ENCODE assay signal across 13 cellular contexts in genomic region chr16:81470796-81471636, GRCh38. TPM values are rescaled to one million over a fixed set of nuclear protein-coding genes. Genes with fewer than 3 reads are reported as not detected.
A peak's percentile ranks its signal among the peaks of the same experiment; 100 is the strongest.
DNase-seq lines count a peak whose midpoint lies in the region; ATAC-seq and TF ChIP-seq lines count a peak whose summit lies in the region.
"Had no signal": no experiment of that assay in that cellular context is flagged by ENCODE, and none has a peak within 500 bp of the region (broad histone marks: within the 10 kb centered on the region; RNA-seq: fewer than 3 reads in every experiment).

No MANE protein-coding gene starts in this region.

- H3K4me1 Mint-ChIP-seq in activated T-cell treated with anti-CD3 and anti-CD28 coated beads, Interleukin-2, amount 50 U/mL, for 24 hours (ENCODE audit: low read depth), result peaks cover 68% of the 10 kb centered on the region
- H3K4me1 Mint-ChIP-seq in effector memory CD8-positive, alpha-beta T cell (ENCODE audit: low read depth in 2 of 2), result peaks cover 71 to 74% of the 10 kb centered on the region in 2 donors
- H3K4me1 Mint-ChIP-seq in stimulated activated naive B cell treated with anti-CD40 and anti-IgM and Interleukin-4, amounts not matched to agents 10 μg/mL and 1 μg/mL and 100 μg/mL, for 72 hours, result peaks cover 65 to 96% of the 10 kb centered on the region in 2 donors
- H3K4me1 Mint-ChIP-seq in endodermal cell, result peaks cover 12% of the 10 kb centered on the region

- H3K9me3 Mint-ChIP-seq in activated T-cell treated with anti-CD3 and anti-CD28 coated beads, Interleukin-2, amount 50 U/mL, for 24 hours, result no peaks in the 10 kb centered on the region
- H3K9me3 Mint-ChIP-seq in effector memory CD8-positive, alpha-beta T cell, result no peaks in the 10 kb centered on the region
- H3K9me3 Mint-ChIP-seq in stimulated activated naive B cell treated with anti-CD40 and anti-IgM and Interleukin-4, amounts not matched to agents 10 μg/mL and 1 μg/mL and 100 μg/mL, for 72 hours, result no peaks in the 10 kb centered on the region
- no peaks in the 10 kb centered on the region for H3K9me3 Mint-ChIP-seq in endodermal cell

- H3K27ac Mint-ChIP-seq in activated T-cell treated with anti-CD3 and anti-CD28 coated beads, Interleukin-2, amount 50 U/mL, for 24 hours, result peak overlapping the region; percentile 86
- peak overlapping the region; percentile 95 to 97 for H3K27ac Mint-ChIP-seq in effector memory CD8-positive, alpha-beta T cell
- H3K27ac Mint-ChIP-seq in stimulated activated naive B cell treated with anti-CD40 and anti-IgM and Interleukin-4, amounts not matched to agents 10 μg/mL and 1 μg/mL and 100 μg/mL, for 72 hours, result peak overlapping the region; percentile 94
- no peak overlapping the region for H3K27ac Mint-ChIP-seq in endodermal cell
- H3K27ac Mint-ChIP-seq: WTC11 had no signal

- no peak for DNase-seq in activated T-cell treated with anti-CD3 and anti-CD28 coated beads, Interleukin-2, amount 50 U/mL, for 24 hours
- DNase-seq in activated T-cell treated with anti-CD3 and anti-CD28 coated beads, Interleukin-2, amount 50 U/mL, for 1 hour, result no peak
- DNase-seq in MM.1S (no peak), stomach (no peak), endodermal cell (no peak), right atrium auricular region (ENCODE audit: low spot score) (no peak)
- no peak for DNase-seq in effector memory CD8-positive, alpha-beta T cell
- DNase-seq in stimulated activated naive B cell treated with anti-CD40 and anti-IgM and Interleukin-4, amounts not matched to agents 10 μg/mL and 1 μg/mL and 100 μg/mL, for 72 hours, result no peak
- DNase-seq: dorsolateral prefrontal cortex, NCI-H1105, NCI-H2227 treated with DMSO at 0.1 percent for 48 hours, occipital lobe had no signal

- H3K4me3 Mint-ChIP-seq in activated T-cell treated with anti-CD3 and anti-CD28 coated beads, Interleukin-2, amount 50 U/mL, for 24 hours, result no peak overlapping the region
- peak overlapping the region; percentile 84 to 88 for H3K4me3 Mint-ChIP-seq in effector memory CD8-positive, alpha-beta T cell
- H3K4me3 Mint-ChIP-seq in stimulated activated naive B cell treated with anti-CD40 and anti-IgM and Interleukin-4, amounts not matched to agents 10 μg/mL and 1 μg/mL and 100 μg/mL, for 72 hours, result peak overlapping the region in 1 of 2 donors; percentile 80
- H3K4me3 Mint-ChIP-seq in endodermal cell, result no peak overlapping the region
- H3K4me3 Mint-ChIP-seq: WTC11 had no signal

- H3K9me3 ChIP-seq in MM.1S (replicated peaks; ENCODE audit: insufficient read depth, low read length) (no peaks in the 10 kb centered on the region), stomach (no peaks in the 10 kb centered on the region), endodermal cell (ENCODE audit: control insufficient read depth, low read length) (no peaks in the 10 kb centered on the region), right atrium auricular region (no peaks in the 10 kb centered on the region)

- H3K9ac ChIP-seq in MM.1S (ENCODE audit: low read length), result no peak overlapping the region
- no peak overlapping the region for H3K9ac ChIP-seq in endodermal cell (ENCODE audit: extremely low read depth, low read length, poor library complexity, severe bottlenecking)

- peak overlapping the region; percentile 47; the same call in 1 of the 2 replicates for H3K27ac ChIP-seq in MM.1S (ENCODE audit: low read length)
- H3K27ac ChIP-seq in stomach, result peak overlapping the region in 2 of 5 donors; percentile 75 to 76
- H3K27ac ChIP-seq in endodermal cell (ENCODE audit: low read depth, low read length), result no peak overlapping the region
- H3K27ac ChIP-seq in right atrium auricular region, result no peak overlapping the region

- H3K4me1 ChIP-seq in MM.1S (ENCODE audit: low read length), result peaks cover 20% of the 10 kb centered on the region
- H3K4me1 ChIP-seq in stomach, result peaks cover 41 to 94% (median 68%) of the 10 kb centered on the region in 4 donors
- H3K4me1 ChIP-seq in endodermal cell (ENCODE audit: control insufficient read depth, insufficient read depth, low read length), result no peaks in the 10 kb centered on the region
- H3K4me1 ChIP-seq in right atrium auricular region, result peaks cover 0 to 52% of the 10 kb centered on the region in 2 donors

- H3K27me3 Mint-ChIP-seq in activated T-cell treated with anti-CD3 and anti-CD28 coated beads, Interleukin-2, amount 50 U/mL, for 24 hours, result no peaks in the 10 kb centered on the region
- H3K27me3 Mint-ChIP-seq in effector memory CD8-positive, alpha-beta T cell, result no peaks in the 10 kb centered on the region
- no peaks in the 10 kb centered on the region for H3K27me3 Mint-ChIP-seq in stimulated activated naive B cell treated with anti-CD40 and anti-IgM and Interleukin-4, amounts not matched to agents 10 μg/mL and 1 μg/mL and 100 μg/mL, for 72 hours
- no peaks in the 10 kb centered on the region for H3K27me3 Mint-ChIP-seq in endodermal cell (ENCODE audit: insufficient read depth)

- H3K36me3 ChIP-seq in MM.1S (replicated peaks; ENCODE audit: insufficient read depth, low read length) (no peaks in the 10 kb centered on the region), stomach (peaks cover 0 to 12% (median 8%) of the 10 kb centered on the region in 4 donors), endodermal cell (ENCODE audit: control insufficient read depth, insufficient read depth, low read length) (peaks cover 19% of the 10 kb centered on the region), right atrium auricular region (no peaks in the 10 kb centered on the region)

- H2AFZ ChIP-seq in MM.1S (ENCODE audit: low read length), result no peak overlapping the region

- 0 out of 2 replicates have a peak, but pooled peaks cover 3% of the 10 kb centered on the region for H4K20me1 ChIP-seq in MM.1S (ENCODE audit: insufficient read depth, low read length)

- peaks cover 62% of the 10 kb centered on the region for H3K79me2 ChIP-seq in MM.1S (ENCODE audit: low read length)

- peaks cover 6% of the 10 kb centered on the region for H3K36me3 Mint-ChIP-seq in activated T-cell treated with anti-CD3 and anti-CD28 coated beads, Interleukin-2, amount 50 U/mL, for 24 hours (ENCODE audit: low read depth)
- H3K36me3 Mint-ChIP-seq in effector memory CD8-positive, alpha-beta T cell (ENCODE audit: insufficient read depth), result peaks cover 50% of the 10 kb centered on the region
- H3K36me3 Mint-ChIP-seq in stimulated activated naive B cell treated with anti-CD40 and anti-IgM and Interleukin-4, amounts not matched to agents 10 μg/mL and 1 μg/mL and 100 μg/mL, for 72 hours, result peaks cover 15 to 33% of the 10 kb centered on the region in 2 donors
- peaks cover 12% of the 10 kb centered on the region for H3K36me3 Mint-ChIP-seq in endodermal cell (ENCODE audit: low read depth)

- 93 to 95% (median 94%) methylated on average over 9 of the region's 9 CpGs for WGBS in stomach, 5 donors
- 94 to 95% methylated on average over 7 of the region's 9 CpGs for WGBS in endodermal cell (ENCODE audit: insufficient coverage in 1 of 2, insufficient read length in 1 of 2), 2 experiments

- H3K4me2 ChIP-seq in MM.1S (ENCODE audit: low read depth, low read length), result peak overlapping the region; percentile 57

- TF ChIP-seq CTCF in MM.1S (IDR thresholded peaks at IDR 0.05; ENCODE audit: low read length) (no peak), stomach (IDR thresholded peaks at IDR 0.05) (no peak), endodermal cell (conservative IDR thresholded peaks at IDR 0.05) (no peak), right atrium auricular region (IDR thresholded peaks at IDR 0.05) (no peak)

- intact Hi-C loops in stomach (cut with DNase I; ENCODE audit: low total_unique reads), result no loop called here

- no peak for TF ChIP-seq POLR2A in stomach (IDR thresholded peaks at IDR 0.05)

- peaks cover 14% of the 10 kb centered on the region for H3F3A ChIP-seq in MM.1S (ENCODE audit: insufficient read depth, low read length)

- no peak overlapping the region for H3K4me3 ChIP-seq in MM.1S (ENCODE audit: low read length)
- no peak overlapping the region for H3K4me3 ChIP-seq in stomach
- no peak overlapping the region for H3K4me3 ChIP-seq in endodermal cell (ENCODE audit: low read length)
- H3K4me3 ChIP-seq in right atrium auricular region, result no peak overlapping the region
- H3K4me3 ChIP-seq: dorsolateral prefrontal cortex had no signal

- H3K27me3 ChIP-seq in MM.1S (replicated peaks; ENCODE audit: insufficient read depth, low read length), result no peaks in the 10 kb centered on the region
- no peaks in the 10 kb centered on the region for H3K27me3 ChIP-seq in stomach
- H3K27me3 ChIP-seq in endodermal cell (ENCODE audit: control insufficient read depth, insufficient read depth, low read length, poor library complexity, severe bottlenecking), result no peaks in the 10 kb centered on the region
- H3K27me3 ChIP-seq in right atrium auricular region, result no peaks in the 10 kb centered on the region
- H3K27me3 ChIP-seq: dorsolateral prefrontal cortex had no signal

- no peak for TF ChIP-seq EP300 in stomach (IDR thresholded peaks at IDR 0.05)

- H3K9me2 ChIP-seq in MM.1S (replicated peaks; ENCODE audit: insufficient read depth, low read length), result no peaks in the 10 kb centered on the region

- no peak for ATAC-seq in effector memory CD8-positive, alpha-beta T cell (replicated peaks)
- ATAC-seq in stimulated activated naive B cell treated with anti-CD40 and anti-IgM and Interleukin-4, amounts not matched to agents 10 μg/mL and 1 μg/mL and 100 μg/mL, for 72 hours (replicated peaks), result no peak
- ATAC-seq: WTC11 had no signal

RNA-seq across cellular contexts. Expression of gene CMIP, which starts 26.4 kb away (rescaled TPM):
- total RNA-seq in stomach (10 to 100 TPM; 11.1 to 71.0 (median 31.9) TPM), endodermal cell (10 to 100 TPM; 64.0 to 64.7 TPM), right atrium auricular region (10 to 100 TPM in 1 of 2 donors, 1 to 10 TPM in 1; 7.7 to 19.2 TPM)
- 10 to 100 TPM; 11.5 to 54.3 (median 30.5) TPM for polyA plus RNA-seq in stomach
- 52.7 TPM for polyA plus RNA-seq in endodermal cell (2013, experiment 1 of 2)
- 47.8 TPM for polyA plus RNA-seq in endodermal cell (2013, experiment 2 of 2)

Comparison
In these comparisons a context has a peak if more than half of its experiments do, and no peak if none do; other contexts are left out.
1. H3K4me3 Mint-ChIP-seq: peak in effector memory CD8-positive, alpha-beta T cell (2 of 2); none in activated T-cell treated with anti-CD3 and anti-CD28 coated beads, Interleukin-2, amount 50 U/mL, for 24 hours (single experiment) and endodermal cell (single experiment).